In the genomic region with DNA sequence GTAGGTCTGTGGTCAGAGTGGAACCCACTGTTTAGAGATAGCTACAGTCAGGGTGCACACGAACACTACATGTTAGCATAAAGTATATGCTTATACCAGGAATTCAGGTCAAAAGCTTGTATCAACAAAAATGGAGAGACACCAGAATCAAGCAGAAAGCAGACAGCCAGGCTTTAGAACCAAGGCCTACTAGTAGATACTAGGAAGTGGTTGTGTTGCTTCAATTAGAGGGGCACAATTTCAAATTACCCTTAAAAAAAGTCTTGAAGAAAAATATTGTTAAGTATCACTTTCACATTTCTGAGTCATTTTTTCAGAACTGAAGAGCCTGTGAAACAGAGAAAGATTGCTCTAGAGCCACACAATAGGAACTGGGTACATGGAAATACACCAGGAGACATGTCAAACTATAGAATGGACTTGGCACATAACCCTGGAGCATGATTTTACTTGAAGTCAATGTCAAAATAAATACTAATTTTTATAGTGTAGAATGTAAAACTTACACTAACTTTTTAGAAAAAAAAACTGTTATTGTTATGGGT, we compare ENCODE assay signal across 22 cellular contexts. TPM values are rescaled to one million over a fixed set of nuclear protein-coding genes. Genes with fewer than 3 reads are reported as not detected.
DNase-seq lines count a peak whose midpoint lies in the region; ATAC-seq and TF ChIP-seq lines count a peak whose summit lies in the region.
"Had no signal": no experiment of that assay in that cellular context is flagged by ENCODE, and none has a peak within 500 bp of the region (broad histone marks: within the 10 kb centered on the region; RNA-seq: fewer than 3 reads in every experiment).

No MANE protein-coding gene starts in this region.

- H3K4me1 Mint-ChIP-seq in activated naive CD8-positive, alpha-beta T cell treated with anti-CD3 and anti-CD28 coated beads for 36 hours = peaks cover 21% of the 10 kb centered on the region

- no peak overlapping the region for H3K4me3 Mint-ChIP-seq in activated naive CD8-positive, alpha-beta T cell treated with anti-CD3 and anti-CD28 coated beads for 36 hours
- H3K4me3 Mint-ChIP-seq: naive B cell had no signal

- H3K9me3 ChIP-seq in hepatocyte (ENCODE audit: low read depth) = no peaks in the 10 kb centered on the region
- H3K9me3 ChIP-seq: BE2C, left lung, testis had no signal

- H3K9me2 ChIP-seq in hepatocyte (replicated peaks; ENCODE audit: insufficient read depth) = no peaks in the 10 kb centered on the region

- 93% methylated on average over 1 of the region's 1 CpG for WGBS in hepatocyte (ENCODE audit: low lambda C conversion rate, missing lambda C conversion rate)

- H3K36me3 ChIP-seq in hepatocyte (replicated peaks; ENCODE audit: insufficient read depth, low read depth) = no peaks in the 10 kb centered on the region
- H3K36me3 ChIP-seq: BE2C, left lung had no signal

- peaks cover 11% of the 10 kb centered on the region for H3K36me3 Mint-ChIP-seq in activated naive CD8-positive, alpha-beta T cell treated with anti-CD3 and anti-CD28 coated beads for 36 hours

- ATAC-seq in GM18858 (IDR thresholded peaks at IDR 0.05; ENCODE audit: unreplicated experiment) = peak; percentile 52
- peak; percentile 45 for ATAC-seq in GM21526 (IDR thresholded peaks at IDR 0.05; ENCODE audit: low FRiP score, unreplicated experiment)
- ATAC-seq in HG03103 (IDR thresholded peaks at IDR 0.05; ENCODE audit: low read depth, unreplicated experiment) = peak; percentile 36
- ATAC-seq: left lung had no signal

- H3K27ac ChIP-seq in hepatocyte = no peak overlapping the region
- H3K27ac ChIP-seq: left lung, testis had no signal

- H3K79me2 ChIP-seq in hepatocyte = no peaks in the 10 kb centered on the region

- no peak for DNase-seq in activated naive CD8-positive, alpha-beta T cell treated with anti-CD3 and anti-CD28 coated beads for 36 hours
- no peak for DNase-seq in activated CD4-positive, CD25-positive, alpha-beta regulatory T cell (lab: John Stamatoyannopoulos, UW)
- DNase-seq in SHP77 treated with DMSO at 0.1 percent for 48 hours (lab: John Stamatoyannopoulos, UW) (no peak), germinal center (ENCODE audit: low spot score) (no peak), hepatocyte (ENCODE audit: low spot score) (no peak)
- DNase-seq: activated CD8-positive, alpha-beta memory T cell treated with anti-CD3 and anti-CD28 coated beads, Interleukin-2, amount 50 U/mL, for 48 hours; BE2C; DMS 273 treated with DMSO at 0.1 percent for 48 hours; effector CD4-positive, alpha-beta T cell; MM.1S; naive B cell; NCI-H2081 treated with DMSO at 0.1 percent for 48 hours; NCI-H774; SW 1271; testis had no signal

- H3K27me3 Mint-ChIP-seq in activated naive CD8-positive, alpha-beta T cell treated with anti-CD3 and anti-CD28 coated beads for 36 hours = no peaks in the 10 kb centered on the region

- no peaks in the 10 kb centered on the region for H4K20me1 ChIP-seq in hepatocyte (ENCODE audit: insufficient read depth, poor library complexity, severe bottlenecking)

- peaks cover 5% of the 10 kb centered on the region for H3K4me1 ChIP-seq in hepatocyte (ENCODE audit: insufficient read depth)
- H3K4me1 ChIP-seq: BE2C, testis had no signal

- TF ChIP-seq CTCF in hepatocyte (IDR thresholded peaks at IDR 0.05; ENCODE audit: poor library complexity) = no peak

- no peak overlapping the region for H2AFZ ChIP-seq in hepatocyte

- H3K4me3 ChIP-seq in hepatocyte = no peak overlapping the region
- H3K4me3 ChIP-seq: left lung, testis had no signal

- H3K4me2 ChIP-seq in hepatocyte = no peak overlapping the region

- peaks cover 6% of the 10 kb centered on the region for H3K9me3 Mint-ChIP-seq in activated naive CD8-positive, alpha-beta T cell treated with anti-CD3 and anti-CD28 coated beads for 36 hours

- no peaks in the 10 kb centered on the region for H3K27me3 ChIP-seq in hepatocyte
- H3K27me3 ChIP-seq: BE2C, left lung, testis had no signal

- H3K27ac Mint-ChIP-seq in activated naive CD8-positive, alpha-beta T cell treated with anti-CD3 and anti-CD28 coated beads for 36 hours = peak overlapping the region; percentile 73
- H3K27ac Mint-ChIP-seq: activated naive CD4-positive, alpha-beta T cell treated with anti-CD3 and anti-CD28 coated beads, Interleukin-2, amount 50 U/mL, for 72 hours had no signal

RNA-seq across cellular contexts. Expression of a gene that starts 41.6 kb away (rescaled TPM):
- under 1 TPM; 0.56 to 0.66 TPM for total RNA-seq in activated naive CD8-positive, alpha-beta T cell treated with anti-CD3 and anti-CD28 coated beads for 36 hours
- total RNA-seq in hepatocyte = 0.13 and 0.28 TPM in 2 replicates
- 1.5 and 2.1 TPM in 2 replicates for polyA plus RNA-seq in hepatocyte
- total RNA-seq: HT1080, posterior vena cava had no signal
